In the genomic region with DNA sequence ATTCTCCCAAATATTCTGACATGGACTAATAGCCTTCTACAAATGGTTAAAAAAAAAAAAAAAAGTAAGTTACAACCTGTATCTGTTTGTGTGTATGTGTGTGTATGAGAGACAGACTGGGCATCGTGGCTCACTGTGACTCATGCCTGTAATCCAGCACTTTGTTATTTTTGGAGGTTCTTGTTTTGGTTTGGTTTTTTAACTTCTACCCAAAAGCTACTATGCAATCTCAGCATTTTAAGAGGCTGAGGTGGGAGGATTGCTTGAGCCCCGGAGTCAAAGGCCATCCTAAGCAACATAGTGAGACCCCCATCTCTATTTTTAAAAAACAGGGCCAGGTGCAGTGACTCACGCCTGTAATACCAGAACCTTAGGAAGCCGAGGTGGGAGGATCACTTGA, we compare ENCODE assay signal across 12 cellular contexts. TPM values are rescaled to one million over a fixed set of nuclear protein-coding genes. Genes with fewer than 3 reads are reported as not detected.
A peak's percentile ranks its signal among the peaks of the same experiment; 100 is the strongest.
DNase-seq lines count a peak whose midpoint lies in the region; ATAC-seq and TF ChIP-seq lines count a peak whose summit lies in the region.
"Had no signal": no experiment of that assay in that cellular context is flagged by ENCODE, and none has a peak within 500 bp of the region (broad histone marks: within the 10 kb centered on the region; RNA-seq: fewer than 3 reads in every experiment).

No MANE protein-coding gene starts in this region.

- no peaks in the 10 kb centered on the region for H3K27me3 Mint-ChIP-seq in activated CD4-positive, alpha-beta T cell treated with anti-CD3 and anti-CD28 coated beads, Interleukin-2, amount 10 ng/mL, durations not matched to agents 24 days and 14 days

- no peaks in the 10 kb centered on the region for H3K9me3 ChIP-seq in transverse colon
- H3K9me3 ChIP-seq: thoracic aorta had no signal

- H3K4me1 Mint-ChIP-seq in activated CD4-positive, alpha-beta T cell treated with anti-CD3 and anti-CD28 coated beads, Interleukin-2, amount 10 ng/mL, durations not matched to agents 24 days and 14 days = peaks cover 45% of the 10 kb centered on the region

- no peaks in the 10 kb centered on the region for H3K27me3 ChIP-seq in transverse colon

- H3K4me3 ChIP-seq in astrocyte of the cerebellum (ENCODE audit: low read depth, low read length) (no peak overlapping the region), skeletal muscle cell (ENCODE audit: low read depth, low read length) (no peak overlapping the region), transverse colon (no peak overlapping the region)
- H3K4me3 ChIP-seq: thoracic aorta had no signal

- ATAC-seq in HG02678 (IDR thresholded peaks at IDR 0.05; ENCODE audit: unreplicated experiment) = no peak
- ATAC-seq: activated CD4-positive, CD25-positive, alpha-beta regulatory T cell treated with anti-CD3 and anti-CD28 coated beads, Interleukin-2, amount 50 U/mL, for 24 hours had no signal

- in situ Hi-C loops in astrocyte of the cerebellum (cut with HindIII; ENCODE audit: low sequenced_read_pairs) (no loop called here), transverse colon (cut with MboI; ENCODE audit: low pct_ligation_motif_present in 1 of 4, low pct_unique_long_range_greater_than_20kb in 1 of 4, low sequenced_read_pairs in 3 of 4) (no loop called here)

- WGBS in transverse colon (ENCODE audit: low coverage in 1 of 2), 2 donors = 29 to 60% methylated on average over 3 to 4 of the region's 4 CpGs

- H3K36me3 Mint-ChIP-seq in activated CD4-positive, alpha-beta T cell treated with anti-CD3 and anti-CD28 coated beads, Interleukin-2, amount 10 ng/mL, durations not matched to agents 24 days and 14 days (ENCODE audit: low read depth) = peaks cover 16% of the 10 kb centered on the region

- DNase-seq in activated CD4-positive, alpha-beta T cell treated with anti-CD3 and anti-CD28 coated beads, Interleukin-2, amount 10 ng/mL, durations not matched to agents 24 days and 14 days = peak; percentile 62
- DNase-seq in activated CD4-positive, alpha-beta T cell treated with anti-CD3 and anti-CD28 coated beads for 48 hours = no peak
- DNase-seq in M059J (ENCODE audit: low read depth) (peak; percentile 70), astrocyte of the cerebellum (ENCODE audit: low read depth) (peak; percentile 15), skeletal muscle cell (ENCODE audit: low read depth) (peak; percentile 23), erythroblast (lab: John Stamatoyannopoulos, UW) (no peak), transverse colon (no peak)
- DNase-seq: NCI-H2081; stimulated activated CD4-positive, alpha-beta T cell treated with anti-CD3 and anti-CD28 coated beads, Interleukin-4, amount 100 ng/mL, for 4 hours had no signal

- peaks cover 8% of the 10 kb centered on the region for H3K9me3 Mint-ChIP-seq in activated CD4-positive, alpha-beta T cell treated with anti-CD3 and anti-CD28 coated beads, Interleukin-2, amount 10 ng/mL, durations not matched to agents 24 days and 14 days

- H3K4me1 ChIP-seq in transverse colon = peaks cover 0 to 4% (median 0%) of the 10 kb centered on the region in 4 donors

- H3K4me3 Mint-ChIP-seq in activated CD4-positive, alpha-beta T cell treated with anti-CD3 and anti-CD28 coated beads, Interleukin-2, amount 10 ng/mL, durations not matched to agents 24 days and 14 days = no peak overlapping the region

- no peaks in the 10 kb centered on the region for H3K36me3 ChIP-seq in transverse colon
- H3K36me3 ChIP-seq: thoracic aorta had no signal

- no peak for TF ChIP-seq POLR2A in erythroblast (IDR thresholded peaks at IDR 0.05; ENCODE audit: low read length)
- no peak for TF ChIP-seq POLR2A in transverse colon (IDR thresholded peaks at IDR 0.05)

- intact Hi-C loops in activated CD4-positive, alpha-beta T cell treated with anti-CD3 and anti-CD28 coated beads, Interleukin-2, amount 10 ng/mL, durations not matched to agents 24 days and 14 days (cut with micrococcal nuclease) = no loop called here
- intact Hi-C loops in transverse colon (cut with DNase I; ENCODE audit: low total_unique reads) = no loop called here

- peak overlapping the region; percentile 59 for H3K27ac Mint-ChIP-seq in activated CD4-positive, alpha-beta T cell treated with anti-CD3 and anti-CD28 coated beads, Interleukin-2, amount 10 ng/mL, durations not matched to agents 24 days and 14 days

- TF ChIP-seq EP300 in transverse colon (IDR thresholded peaks at IDR 0.05; ENCODE audit: low read depth) = no peak

- TF ChIP-seq CTCF in astrocyte of the cerebellum (IDR thresholded peaks at IDR 0.05; ENCODE audit: low read depth, low read length, missing control alignments) (no peak), transverse colon (IDR thresholded peaks at IDR 0.05) (no peak)

- H3K27ac ChIP-seq in transverse colon = no peak overlapping the region
- H3K27ac ChIP-seq: thoracic aorta had no signal

RNA-seq across cellular contexts. Expression of gene HAVCR1, which starts 17.6 kb away (rescaled TPM):
- 1.6 and 2.2 TPM in 2 replicates for total RNA-seq in activated CD4-positive, alpha-beta T cell treated with anti-CD3 and anti-CD28 coated beads, Interleukin-2, amount 10 ng/mL, durations not matched to agents 24 days and 14 days
- not detected in 2 replicates for total RNA-seq in M059J (2014; rRNA removed; shearing (Covaris generic))
- total RNA-seq in transverse colon = 1 to 10 TPM in 2 of 4 donors, under 1 TPM in 1, not detected in 1; 0.60 to 3.7 (median 2.9) TPM

RNA-seq across cellular contexts. Expression of gene HAVCR2, which starts 32.3 kb away (rescaled TPM):
- total RNA-seq in activated CD4-positive, alpha-beta T cell treated with anti-CD3 and anti-CD28 coated beads, Interleukin-2, amount 10 ng/mL, durations not matched to agents 24 days and 14 days = 70.0 and 73.1 TPM in 2 replicates
- total RNA-seq in M059J (2014; rRNA removed; shearing (Covaris generic)) = 0.84 and 3.9 TPM in 2 replicates
- 1 to 10 TPM in 3 of 4 donors, under 1 TPM in 1; 0.20 to 6.7 (median 3.2) TPM for total RNA-seq in transverse colon

Comparison
In these comparisons a context has a peak if more than half of its experiments do, and no peak if none do; other contexts are left out.
1. DNase-seq: peak in activated CD4-positive, alpha-beta T cell treated with anti-CD3 and anti-CD28 coated beads, Interleukin-2, amount 10 ng/mL, durations not matched to agents 24 days and 14 days (single experiment), M059J (single experiment), astrocyte of the cerebellum (single experiment) and skeletal muscle cell (single experiment); none in activated CD4-positive, alpha-beta T cell treated with anti-CD3 and anti-CD28 coated beads for 48 hours (single experiment), erythroblast (0 of 2) and transverse colon (single experiment).